ENCODE assay signal across 11 cellular contexts in the genomic region with DNA sequence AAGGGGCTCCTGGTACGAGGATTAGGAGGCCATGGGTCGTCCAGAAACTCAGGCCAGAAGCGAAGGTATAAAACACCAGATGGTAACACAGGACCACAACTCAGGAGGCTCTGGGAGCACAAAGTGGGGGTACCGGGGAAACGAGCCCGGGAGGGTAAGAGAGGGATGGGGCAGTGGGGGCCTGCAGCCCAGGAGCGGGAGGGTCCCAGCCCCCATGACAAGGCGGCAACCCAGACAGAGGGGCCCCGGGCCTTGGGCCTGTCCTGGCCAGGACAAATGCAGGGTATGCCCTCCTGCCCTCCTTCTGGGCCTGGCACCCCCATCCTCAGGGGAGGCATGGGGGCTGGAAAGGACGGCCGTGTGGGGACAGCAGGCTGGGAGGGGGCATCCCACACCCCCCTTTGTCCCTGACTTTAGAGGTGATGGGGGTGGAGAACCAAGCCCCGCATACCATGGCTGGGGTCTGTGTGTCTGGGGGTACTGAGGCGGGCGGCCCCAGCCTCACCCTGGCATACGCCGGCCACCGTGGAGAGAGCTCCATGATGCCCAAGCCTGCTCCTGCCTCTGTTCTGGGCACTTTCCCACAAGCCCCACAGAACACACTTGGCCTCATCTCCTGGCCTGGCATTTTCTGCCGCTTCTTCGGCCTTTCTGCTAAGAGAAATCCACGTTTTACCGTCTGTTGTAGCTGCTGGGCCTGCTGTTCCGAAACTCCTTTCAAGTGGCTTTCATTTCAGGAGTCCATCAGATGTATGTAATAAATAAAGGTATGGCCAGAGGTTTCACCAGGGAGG. TPM values are rescaled to one million over a fixed set of nuclear protein-coding genes. Genes with fewer than 3 reads are reported as not detected.
DNase-seq lines count a peak whose midpoint lies in the region; ATAC-seq lines count a peak whose summit lies in the region.
"Had no signal": no experiment of that assay in that cellular context is flagged by ENCODE, and none has a peak within 500 bp of the region (broad histone marks: within the 10 kb centered on the region; RNA-seq: fewer than 3 reads in every experiment).

No MANE protein-coding gene starts in this region.

- no peaks in the 10 kb centered on the region for H3K9me3 Mint-ChIP-seq in activated T-cell treated with anti-CD3 and anti-CD28 coated beads, Interleukin-2, amount 50 U/mL, for 24 hours
- peaks cover 0 to 11% of the 10 kb centered on the region in 2 donors for H3K9me3 Mint-ChIP-seq in stimulated activated naive B cell treated with anti-CD40 and anti-IgM and Interleukin-4, amounts not matched to agents 10 μg/mL and 1 μg/mL and 100 μg/mL, for 72 hours
- no peaks in the 10 kb centered on the region for H3K9me3 Mint-ChIP-seq in activated naive CD4-positive, alpha-beta T cell treated with anti-CD3 and anti-CD28 coated beads, Interleukin-2, amount 10 ng/mL, durations not matched to agents 7 days and 5 days
- H3K9me3 Mint-ChIP-seq: activated T-cell treated with anti-CD3 and anti-CD28 coated beads, Interleukin-2, amount 50 U/mL, for 4 hours had no signal

- H3K27ac Mint-ChIP-seq in activated T-cell treated with anti-CD3 and anti-CD28 coated beads, Interleukin-2, amount 50 U/mL, for 24 hours = no peak overlapping the region
- peak overlapping the region; percentile 86 for H3K27ac Mint-ChIP-seq in stimulated activated naive B cell treated with anti-CD40 and anti-IgM and Interleukin-4, amounts not matched to agents 10 μg/mL and 1 μg/mL and 100 μg/mL, for 72 hours
- H3K27ac Mint-ChIP-seq in activated naive CD4-positive, alpha-beta T cell treated with anti-CD3 and anti-CD28 coated beads, Interleukin-2, amount 10 ng/mL, durations not matched to agents 7 days and 5 days = no peak overlapping the region

- peaks cover 17% of the 10 kb centered on the region for H3K27me3 Mint-ChIP-seq in activated T-cell treated with anti-CD3 and anti-CD28 coated beads, Interleukin-2, amount 50 U/mL, for 24 hours
- no peaks in the 10 kb centered on the region for H3K27me3 Mint-ChIP-seq in stimulated activated naive B cell treated with anti-CD40 and anti-IgM and Interleukin-4, amounts not matched to agents 10 μg/mL and 1 μg/mL and 100 μg/mL, for 72 hours
- peaks cover 16% of the 10 kb centered on the region for H3K27me3 Mint-ChIP-seq in activated naive CD4-positive, alpha-beta T cell treated with anti-CD3 and anti-CD28 coated beads, Interleukin-2, amount 10 ng/mL, durations not matched to agents 7 days and 5 days

- ATAC-seq in left lobe of liver = no peak
- ATAC-seq in stimulated activated naive B cell treated with anti-CD40 and anti-IgM and Interleukin-4, amounts not matched to agents 10 μg/mL and 1 μg/mL and 100 μg/mL, for 72 hours (replicated peaks) = no peak
- no peak for ATAC-seq in GM19351 (IDR thresholded peaks at IDR 0.05; ENCODE audit: unreplicated experiment)
- ATAC-seq: activated T-cell treated with anti-CD3 and anti-CD28 coated beads, Interleukin-2, amount 50 U/mL, for 4 hours had no signal

- H3K4me1 Mint-ChIP-seq in activated T-cell treated with anti-CD3 and anti-CD28 coated beads, Interleukin-2, amount 50 U/mL, for 24 hours (ENCODE audit: low read depth) = peaks cover 42% of the 10 kb centered on the region
- peaks cover 49 to 73% of the 10 kb centered on the region in 2 donors for H3K4me1 Mint-ChIP-seq in stimulated activated naive B cell treated with anti-CD40 and anti-IgM and Interleukin-4, amounts not matched to agents 10 μg/mL and 1 μg/mL and 100 μg/mL, for 72 hours
- peaks cover 56% of the 10 kb centered on the region for H3K4me1 Mint-ChIP-seq in activated naive CD4-positive, alpha-beta T cell treated with anti-CD3 and anti-CD28 coated beads, Interleukin-2, amount 10 ng/mL, durations not matched to agents 7 days and 5 days

- CTCF ChIA-PET in activated naive CD4-positive, alpha-beta T cell treated with anti-CD3 and anti-CD28 coated beads, Interleukin-2, amount 10 ng/mL, durations not matched to agents 7 days and 5 days (lab: Charles Lee) = no interaction called here

- peak; percentile 36 for DNase-seq in activated T-cell treated with anti-CD3 and anti-CD28 coated beads, Interleukin-2, amount 50 U/mL, for 24 hours
- DNase-seq in activated T-cell treated with anti-CD3 and anti-CD28 coated beads for 4 hours (no peak), SW480 (ENCODE audit: low spot score) (peak; percentile 28), left lobe of liver (ENCODE audit: low spot score) (peak; percentile 37), middle frontal gyrus (ENCODE audit: extremely low spot score, low spot score) (no peak)
- no peak for DNase-seq in stimulated activated naive B cell treated with anti-CD40 and anti-IgM and Interleukin-4, amounts not matched to agents 10 μg/mL and 1 μg/mL and 100 μg/mL, for 72 hours
- no peak for DNase-seq in activated naive CD4-positive, alpha-beta T cell treated with anti-CD3 and anti-CD28 coated beads, Interleukin-2, amount 10 ng/mL, durations not matched to agents 7 days and 5 days
- DNase-seq: activated T-cell treated with anti-CD3 and anti-CD28 coated beads, Interleukin-2, amount 50 U/mL, for 4 hours; NCI-H2081 treated with DMSO at 0.1 percent for 48 hours; OCI-M1 had no signal

- peaks cover 22% of the 10 kb centered on the region for H3K36me3 Mint-ChIP-seq in activated T-cell treated with anti-CD3 and anti-CD28 coated beads, Interleukin-2, amount 50 U/mL, for 24 hours (ENCODE audit: low read depth)
- H3K36me3 Mint-ChIP-seq in stimulated activated naive B cell treated with anti-CD40 and anti-IgM and Interleukin-4, amounts not matched to agents 10 μg/mL and 1 μg/mL and 100 μg/mL, for 72 hours = peaks cover 55 to 65% of the 10 kb centered on the region in 2 donors
- peaks cover 9% of the 10 kb centered on the region for H3K36me3 Mint-ChIP-seq in activated naive CD4-positive, alpha-beta T cell treated with anti-CD3 and anti-CD28 coated beads, Interleukin-2, amount 10 ng/mL, durations not matched to agents 7 days and 5 days

- no peak overlapping the region for H3K4me3 Mint-ChIP-seq in activated T-cell treated with anti-CD3 and anti-CD28 coated beads, Interleukin-2, amount 50 U/mL, for 24 hours
- H3K4me3 Mint-ChIP-seq in stimulated activated naive B cell treated with anti-CD40 and anti-IgM and Interleukin-4, amounts not matched to agents 10 μg/mL and 1 μg/mL and 100 μg/mL, for 72 hours = peak overlapping the region; percentile 20 to 39
- H3K4me3 Mint-ChIP-seq in activated naive CD4-positive, alpha-beta T cell treated with anti-CD3 and anti-CD28 coated beads, Interleukin-2, amount 10 ng/mL, durations not matched to agents 7 days and 5 days = no peak overlapping the region
- H3K4me3 Mint-ChIP-seq: activated T-cell treated with anti-CD3 and anti-CD28 coated beads, Interleukin-2, amount 50 U/mL, for 4 hours had no signal

RNA-seq across cellular contexts. Expression of a gene that starts 46.9 kb away (rescaled TPM):
- 25.7 TPM for total RNA-seq in left lobe of liver

Comparison
In these comparisons a context has a peak if more than half of its experiments do, and no peak if none do; other contexts are left out.
1. DNase-seq: peak in activated T-cell treated with anti-CD3 and anti-CD28 coated beads, Interleukin-2, amount 50 U/mL, for 24 hours (single experiment), SW480 (single experiment) and left lobe of liver (single experiment); none in activated T-cell treated with anti-CD3 and anti-CD28 coated beads for 4 hours (single experiment), stimulated activated naive B cell treated with anti-CD40 and anti-IgM and Interleukin-4, amounts not matched to agents 10 μg/mL and 1 μg/mL and 100 μg/mL, for 72 hours (single experiment), middle frontal gyrus (single experiment) and activated naive CD4-positive, alpha-beta T cell treated with anti-CD3 and anti-CD28 coated beads, Interleukin-2, amount 10 ng/mL, durations not matched to agents 7 days and 5 days (single experiment).
2. H3K4me3 Mint-ChIP-seq: peak in stimulated activated naive B cell treated with anti-CD40 and anti-IgM and Interleukin-4, amounts not matched to agents 10 μg/mL and 1 μg/mL and 100 μg/mL, for 72 hours (2 of 2); none in activated T-cell treated with anti-CD3 and anti-CD28 coated beads, Interleukin-2, amount 50 U/mL, for 24 hours (single experiment) and activated naive CD4-positive, alpha-beta T cell treated with anti-CD3 and anti-CD28 coated beads, Interleukin-2, amount 10 ng/mL, durations not matched to agents 7 days and 5 days (single experiment).